26 cellular contexts compared by ENCODE assay signal in genomic region chr2:174977364-174977763, GRCh38.
"Had no signal": no experiment of that assay in that cellular context is flagged by ENCODE, and none has a peak within 500 bp of the region (broad histone marks: within the 10 kb centered on the region; RNA-seq: fewer than 3 reads in every experiment).

No MANE protein-coding gene starts in this region.

- H3K27me3 ChIP-seq: body of pancreas, left lung, sigmoid colon, transverse colon had no signal

- H3K4me1 ChIP-seq: left lung had no signal

- DNase-seq: activated CD4-positive, alpha-beta T cell treated with anti-CD3 and anti-CD28 coated beads, Interleukin-2, amount 10 ng/mL, durations not matched to agents 7 days and 5 days; activated CD4-positive, CD25-positive, alpha-beta regulatory T cell treated with anti-CD3 and anti-CD28 coated beads, Interleukin-2, amount 50 U/mL, for 72 hours; activated CD8-positive, alpha-beta memory T cell treated with anti-CD3 and anti-CD28 coated beads, Interleukin-2, amount 10 ng/mL, durations not matched to agents 7 days and 5 days; activated CD8-positive, alpha-beta T cell treated with anti-CD3 and anti-CD28 coated beads for 36 hours; activated effector memory CD4-positive, alpha-beta T cell treated with anti-CD3 and anti-CD28 coated beads, Interleukin-2, amount 50 U/mL, for 16 hours; activated naive CD4-positive, alpha-beta T cell treated with anti-CD3 and anti-CD28 coated beads, Interleukin-2, amount 10 ng/mL, durations not matched to agents 7 days and 5 days; activated T-cell treated with anti-CD3 and anti-CD28 coated beads for 4 hours; body of pancreas; caudate nucleus; effector CD4-positive, alpha-beta T cell; erythroblast; foreskin fibroblast; immature natural killer cell; kidney glomerular epithelial cell; left lung; naive thymus-derived CD4-positive, alpha-beta T cell; occipital lobe; posterior cingulate gyrus; sigmoid colon; stimulated activated CD4-positive, alpha-beta T cell treated with anti-CD3 and anti-CD28 coated beads, Interleukin-2, amount 100 ng/mL, for 48 hours; stimulated activated CD8-positive, alpha-beta memory T cell treated with anti-CD3 and anti-CD28 coated beads, Interleukin-4, amount 100 ng/mL, for 48 hours; stimulated activated naive B cell treated with anti-CD40 and anti-IgM and Interleukin-4, amounts not matched to agents 10 μg/mL and 1 μg/mL and 100 μg/mL, for 72 hours; transverse colon; WERI-Rb-1 had no signal

- ATAC-seq: activated CD8-positive, alpha-beta memory T cell treated with anti-CD3 and anti-CD28 coated beads, Interleukin-2, amount 10 ng/mL, durations not matched to agents 7 days and 5 days; activated CD8-positive, alpha-beta T cell treated with anti-CD3 and anti-CD28 coated beads for 36 hours; body of pancreas; left lung; naive thymus-derived CD4-positive, alpha-beta T cell; stimulated activated naive B cell treated with anti-CD40 and anti-IgM and Interleukin-4, amounts not matched to agents 10 μg/mL and 1 μg/mL and 100 μg/mL, for 72 hours had no signal

- H3K27ac ChIP-seq: body of pancreas, left lung, sigmoid colon, transverse colon, WERI-Rb-1 had no signal

- H3K9me3 ChIP-seq: body of pancreas, left lung, sigmoid colon, transverse colon had no signal

- H3K4me3 ChIP-seq: body of pancreas, left lung, lung, sigmoid colon, transverse colon had no signal

- H3K36me3 ChIP-seq: left lung, sigmoid colon, transverse colon, WERI-Rb-1 had no signal

- FAIRE-seq: urothelium cell line had no signal
